In the genomic region with DNA sequence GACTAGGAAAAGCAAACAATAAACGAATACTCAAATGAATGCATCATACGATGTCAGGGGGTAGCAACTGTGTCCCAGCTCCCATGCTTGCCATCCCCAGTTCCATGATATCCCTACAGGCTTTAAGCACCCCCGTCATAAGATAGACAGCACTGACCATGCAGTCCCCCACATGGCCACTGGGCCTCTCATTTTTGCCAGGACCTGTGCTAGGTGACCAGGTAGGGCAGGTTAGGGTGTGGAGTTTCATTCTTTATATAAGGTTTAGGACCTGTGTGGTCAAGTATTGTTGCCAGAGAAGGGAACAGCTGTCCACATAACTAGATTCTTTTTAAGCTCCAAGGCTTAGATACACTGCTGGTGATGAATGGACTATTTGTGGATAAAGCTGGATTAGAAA, we compare ENCODE assay signal across 1 cellular context.
TF ChIP-seq lines count a peak whose summit lies in the region.

No MANE protein-coding gene starts in this region.

TF ChIP-seq in HepG2, 621 proteins besides CTCF, POLR2A, EP300 and RAD21:
- TF ChIP-seq HOXA5 (CRISPR knock-in tag; IDR thresholded peaks at IDR 0.05) (no peak), SNAI1 (CRISPR knock-in tag; IDR thresholded peaks at IDR 0.05; ENCODE audit: borderline replicate concordance) (no peak), MTA1 (CRISPR knock-in tag; IDR thresholded peaks at IDR 0.05; ENCODE audit: borderline replicate concordance) (no peak), SRY (CRISPR knock-in tag; IDR thresholded peaks at IDR 0.05) (no peak), SMC3 (IDR thresholded peaks at IDR 0.05; ENCODE audit: low read length) (no peak), THYN1 (CRISPR knock-in tag; IDR thresholded peaks at IDR 0.05; ENCODE audit: borderline replicate concordance, low read depth) (no peak), TOPORS (CRISPR knock-in tag; IDR thresholded peaks at IDR 0.05) (no peak), FOXJ3 (CRISPR knock-in tag; IDR thresholded peaks at IDR 0.05; ENCODE audit: borderline replicate concordance) (no peak), CAMTA2 (CRISPR knock-in tag; IDR thresholded peaks at IDR 0.05; ENCODE audit: borderline replicate concordance) (no peak), MLLT10 (CRISPR knock-in tag; IDR thresholded peaks at IDR 0.05) (no peak), ZNF788 (CRISPR knock-in tag; IDR thresholded peaks at IDR 0.05; ENCODE audit: borderline replicate concordance) (no peak), ZNF780A (CRISPR knock-in tag; IDR thresholded peaks at IDR 0.05) (no peak), SMARCE1 (IDR thresholded peaks at IDR 0.05; ENCODE audit: borderline replicate concordance) (no peak), ZNF775 (CRISPR knock-in tag; IDR thresholded peaks at IDR 0.05; ENCODE audit: borderline replicate concordance) (no peak), STAT5B (CRISPR knock-in tag; IDR thresholded peaks at IDR 0.05) (no peak)
- TF ChIP-seq, protein P1, sequence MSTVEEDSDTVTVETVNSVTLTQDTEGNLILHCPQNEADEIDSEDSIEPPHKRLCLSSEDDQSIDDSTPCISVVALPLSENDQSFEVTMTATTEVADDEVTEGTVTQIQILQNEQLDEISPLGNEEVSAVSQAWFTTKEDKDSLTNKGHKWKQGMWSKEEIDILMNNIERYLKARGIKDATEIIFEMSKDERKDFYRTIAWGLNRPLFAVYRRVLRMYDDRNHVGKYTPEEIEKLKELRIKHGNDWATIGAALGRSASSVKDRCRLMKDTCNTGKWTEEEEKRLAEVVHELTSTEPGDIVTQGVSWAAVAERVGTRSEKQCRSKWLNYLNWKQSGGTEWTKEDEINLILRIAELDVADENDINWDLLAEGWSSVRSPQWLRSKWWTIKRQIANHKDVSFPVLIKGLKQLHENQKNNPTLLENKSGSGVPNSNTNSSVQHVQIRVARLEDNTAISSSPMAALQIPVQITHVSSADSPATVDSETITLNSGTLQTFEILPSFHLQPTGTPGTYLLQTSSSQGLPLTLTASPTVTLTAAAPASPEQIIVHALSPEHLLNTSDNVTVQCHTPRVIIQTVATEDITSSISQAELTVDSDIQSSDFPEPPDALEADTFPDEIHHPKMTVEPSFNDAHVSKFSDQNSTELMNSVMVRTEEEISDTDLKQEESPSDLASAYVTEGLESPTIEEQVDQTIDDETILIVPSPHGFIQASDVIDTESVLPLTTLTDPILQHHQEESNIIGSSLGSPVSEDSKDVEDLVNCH (CRISPR knock-in tag; IDR thresholded peaks at IDR 0.05), result no peak
